In genomic region chrX:101206471-101206870, GRCh38 we compare ENCODE assay signal across 8 cellular contexts. TPM values are rescaled to one million over a fixed set of nuclear protein-coding genes. Genes with fewer than 3 reads are reported as not detected.
A peak's percentile ranks its signal among the peaks of the same experiment; 100 is the strongest.
DNase-seq lines count a peak whose midpoint lies in the region; ATAC-seq lines count a peak whose summit lies in the region.

No MANE protein-coding gene starts in this region.

- H3K36me3 Mint-ChIP-seq in activated T-helper 1 cell treated with anti-CD3 and anti-CD28 coated beads, Interleukin-12 subunit alpha, Interleukin-12 subunit beta, Interleukin-2, Interleukin-4 antibody, amounts not matched to agents 30 ng/mL and 10 ng/mL and 1 ng/mL, durations not matched to agents 14 hours and 24 hours and 36 hours (ENCODE audit: low read depth), result no peaks in the 10 kb centered on the region

- intact Hi-C loops in activated T-helper 1 cell treated with anti-CD3 and anti-CD28 coated beads, Interleukin-12 subunit alpha, Interleukin-12 subunit beta, Interleukin-2, Interleukin-4 antibody, amounts not matched to agents 30 ng/mL and 10 ng/mL and 1 ng/mL, durations not matched to agents 14 hours and 24 hours and 36 hours (cut with micrococcal nuclease), result loop anchor here (1.0 to 5.0 kb wide), 4 partner anchors 81 to 519 kb away; partner anchors contain the start of gene TIMM8A

- peak; percentile 25 for DNase-seq in NCI-H1092 treated with DMSO at 0.1 percent for 48 hours (lab: John Stamatoyannopoulos, UW)
- no peak for DNase-seq in NCI-H1092 (lab: John Stamatoyannopoulos, UW)
- peak; percentile 32 for DNase-seq in SK-N-DZ (ENCODE audit: low spot score)
- DNase-seq in glomerular visceral epithelial cell (ENCODE audit: extremely low spot score), result peak; percentile 16
- DNase-seq in activated T-helper 1 cell treated with anti-CD3 and anti-CD28 coated beads, Interleukin-12 subunit alpha, Interleukin-12 subunit beta, Interleukin-2, Interleukin-4 antibody, amounts not matched to agents 30 ng/mL and 10 ng/mL and 1 ng/mL, durations not matched to agents 14 hours and 24 hours and 36 hours (ENCODE audit: low spot score), result no peak
- no peak for DNase-seq in epidermal melanocyte (ENCODE audit: insufficient read length, low spot score)

- H3K27ac Mint-ChIP-seq in activated T-helper 1 cell treated with anti-CD3 and anti-CD28 coated beads, Interleukin-12 subunit alpha, Interleukin-12 subunit beta, Interleukin-2, Interleukin-4 antibody, amounts not matched to agents 30 ng/mL and 10 ng/mL and 1 ng/mL, durations not matched to agents 14 hours and 24 hours and 36 hours, result no peak overlapping the region

- ATAC-seq in GM19452 (IDR thresholded peaks at IDR 0.05; ENCODE audit: unreplicated experiment) (peak; percentile 55), HG03460 (IDR thresholded peaks at IDR 0.05; ENCODE audit: unreplicated experiment) (peak; percentile 76)

- H3K27me3 Mint-ChIP-seq in activated T-helper 1 cell treated with anti-CD3 and anti-CD28 coated beads, Interleukin-12 subunit alpha, Interleukin-12 subunit beta, Interleukin-2, Interleukin-4 antibody, amounts not matched to agents 30 ng/mL and 10 ng/mL and 1 ng/mL, durations not matched to agents 14 hours and 24 hours and 36 hours (ENCODE audit: insufficient read depth), result no peaks in the 10 kb centered on the region

- no peak overlapping the region for H3K4me3 Mint-ChIP-seq in activated T-helper 1 cell treated with anti-CD3 and anti-CD28 coated beads, Interleukin-12 subunit alpha, Interleukin-12 subunit beta, Interleukin-2, Interleukin-4 antibody, amounts not matched to agents 30 ng/mL and 10 ng/mL and 1 ng/mL, durations not matched to agents 14 hours and 24 hours and 36 hours

- no peaks in the 10 kb centered on the region for H3K9me3 Mint-ChIP-seq in activated T-helper 1 cell treated with anti-CD3 and anti-CD28 coated beads, Interleukin-12 subunit alpha, Interleukin-12 subunit beta, Interleukin-2, Interleukin-4 antibody, amounts not matched to agents 30 ng/mL and 10 ng/mL and 1 ng/mL, durations not matched to agents 14 hours and 24 hours and 36 hours

- peaks cover 13% of the 10 kb centered on the region for H3K4me1 Mint-ChIP-seq in activated T-helper 1 cell treated with anti-CD3 and anti-CD28 coated beads, Interleukin-12 subunit alpha, Interleukin-12 subunit beta, Interleukin-2, Interleukin-4 antibody, amounts not matched to agents 30 ng/mL and 10 ng/mL and 1 ng/mL, durations not matched to agents 14 hours and 24 hours and 36 hours (ENCODE audit: low read depth)

RNA-seq across cellular contexts. Expression of gene DRP2, which starts 13.1 kb away (rescaled TPM):
- polyA plus RNA-seq in SK-N-DZ (2014; cell fraction: cytosol; rRNA removed), result 1.5 and 2.0 TPM in 2 replicates
- polyA plus RNA-seq in SK-N-DZ (2014; cell fraction: nucleus; rRNA removed), result 5.3 and 7.1 TPM in 2 replicates
- total RNA-seq in activated T-helper 1 cell treated with anti-CD3 and anti-CD28 coated beads, Interleukin-12 subunit alpha, Interleukin-12 subunit beta, Interleukin-2, Interleukin-4 antibody, amounts not matched to agents 30 ng/mL and 10 ng/mL and 1 ng/mL, durations not matched to agents 14 hours and 24 hours and 36 hours, result 0.23 and 0.39 TPM in 2 replicates

Comparison
In these comparisons a context has a peak if more than half of its experiments do, and no peak if none do; other contexts are left out.
1. DNase-seq: peak in NCI-H1092 treated with DMSO at 0.1 percent for 48 hours (single experiment), SK-N-DZ (single experiment) and glomerular visceral epithelial cell (single experiment); none in NCI-H1092 (single experiment), activated T-helper 1 cell treated with anti-CD3 and anti-CD28 coated beads, Interleukin-12 subunit alpha, Interleukin-12 subunit beta, Interleukin-2, Interleukin-4 antibody, amounts not matched to agents 30 ng/mL and 10 ng/mL and 1 ng/mL, durations not matched to agents 14 hours and 24 hours and 36 hours (single experiment) and epidermal melanocyte (single experiment).